Comparison of ENCODE assay signal across 24 cellular contexts in the genomic region with DNA sequence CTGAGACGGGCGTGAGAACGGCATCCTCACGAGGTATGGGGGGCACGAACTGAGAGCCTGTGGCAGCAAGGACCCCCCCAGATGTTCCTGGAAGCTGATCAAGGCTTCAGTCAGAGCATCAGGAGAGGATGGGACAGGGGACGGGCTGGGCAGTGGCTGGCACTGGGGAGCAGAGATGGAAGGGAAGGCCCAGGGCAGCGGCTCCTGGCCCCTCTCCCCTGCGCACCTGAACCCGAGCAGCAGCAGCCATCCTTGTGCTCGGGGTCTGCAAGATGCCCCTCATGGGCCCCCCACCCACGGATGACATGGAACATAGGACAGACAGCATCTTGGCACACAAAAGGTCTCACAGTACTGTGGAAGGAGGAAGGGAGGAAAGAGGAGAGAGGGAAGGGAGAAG.
"Had no signal": no experiment of that assay in that cellular context is flagged by ENCODE, and none has a peak within 500 bp of the region (broad histone marks: within the 10 kb centered on the region; RNA-seq: fewer than 3 reads in every experiment).

No MANE protein-coding gene starts in this region.

- H3K4me1 Mint-ChIP-seq: activated CD4-positive, alpha-beta memory T cell treated with anti-CD3 and anti-CD28 coated beads, Interleukin-2, amount 10 ng/mL, durations not matched to agents 7 days and 5 days; activated CD4-positive, alpha-beta T cell treated with anti-CD3 and anti-CD28 coated beads, Interleukin-2, amount 10 ng/mL, durations not matched to agents 24 days and 14 days; activated naive CD4-positive, alpha-beta T cell treated with anti-CD3 and anti-CD28 coated beads, Interleukin-2, amount 10 ng/mL, durations not matched to agents 7 days and 5 days; activated naive CD8-positive, alpha-beta T cell treated with anti-CD3 and anti-CD28 coated beads, Interleukin-2, amount 50 U/mL, for 24 hours; brain; immature natural killer cell; nephron; stimulated activated naive CD8-positive, alpha-beta T cell treated with anti-CD3 and anti-CD28 coated beads, Interleukin-15, amount 100 ng/mL, for 72 hours had no signal

- H3K27ac ChIP-seq: transverse colon, uterus, VCaP had no signal

- H3K4me3 ChIP-seq: lung, transverse colon, uterus had no signal

- ATAC-seq: activated CD4-positive, CD25-positive, alpha-beta regulatory T cell treated with anti-CD3 and anti-CD28 coated beads, Interleukin-2, amount 50 U/mL, for 24 hours; activated naive CD8-positive, alpha-beta T cell treated with anti-CD3 and anti-CD28 coated beads, Interleukin-2, amount 50 U/mL, for 24 hours; left lobe of liver; stimulated activated naive CD8-positive, alpha-beta T cell treated with anti-CD3 and anti-CD28 coated beads, Interleukin-15, amount 100 ng/mL, for 72 hours had no signal

- H3K9me3 ChIP-seq: transverse colon, uterus had no signal

- H3K4me3 Mint-ChIP-seq: activated CD4-positive, alpha-beta memory T cell treated with anti-CD3 and anti-CD28 coated beads, Interleukin-2, amount 10 ng/mL, durations not matched to agents 7 days and 5 days; activated CD4-positive, alpha-beta T cell treated with anti-CD3 and anti-CD28 coated beads, Interleukin-2, amount 10 ng/mL, durations not matched to agents 24 days and 14 days; activated naive CD4-positive, alpha-beta T cell treated with anti-CD3 and anti-CD28 coated beads, Interleukin-2, amount 10 ng/mL, durations not matched to agents 7 days and 5 days; activated naive CD8-positive, alpha-beta T cell treated with anti-CD3 and anti-CD28 coated beads, Interleukin-2, amount 50 U/mL, for 24 hours; activated T-cell treated with anti-CD3 and anti-CD28 coated beads, Interleukin-2, amount 50 U/mL, for 72 hours; brain; dendritic cell treated with granulocyte-macrophage colony-stimulating factor and Interleukin-4, amounts not matched to agents 40 ng/mL and 50 ng/mL, for 4 days; immature natural killer cell; nephron; stimulated activated naive CD8-positive, alpha-beta T cell treated with anti-CD3 and anti-CD28 coated beads, Interleukin-15, amount 100 ng/mL, for 72 hours had no signal

- H3K9me3 Mint-ChIP-seq: activated CD4-positive, alpha-beta memory T cell treated with anti-CD3 and anti-CD28 coated beads, Interleukin-2, amount 10 ng/mL, durations not matched to agents 7 days and 5 days; activated CD4-positive, alpha-beta T cell treated with anti-CD3 and anti-CD28 coated beads, Interleukin-2, amount 10 ng/mL, durations not matched to agents 24 days and 14 days; activated naive CD4-positive, alpha-beta T cell treated with anti-CD3 and anti-CD28 coated beads, Interleukin-2, amount 10 ng/mL, durations not matched to agents 7 days and 5 days; activated naive CD8-positive, alpha-beta T cell treated with anti-CD3 and anti-CD28 coated beads, Interleukin-2, amount 50 U/mL, for 24 hours; activated T-cell treated with anti-CD3 and anti-CD28 coated beads, Interleukin-2, amount 50 U/mL, for 72 hours; brain; dendritic cell treated with granulocyte-macrophage colony-stimulating factor and Interleukin-4, amounts not matched to agents 40 ng/mL and 50 ng/mL, for 4 days; nephron; stimulated activated naive CD8-positive, alpha-beta T cell treated with anti-CD3 and anti-CD28 coated beads, Interleukin-15, amount 100 ng/mL, for 72 hours had no signal

- H3K4me1 ChIP-seq: transverse colon, uterus had no signal

- H3K27ac Mint-ChIP-seq: activated CD4-positive, alpha-beta memory T cell treated with anti-CD3 and anti-CD28 coated beads, Interleukin-2, amount 10 ng/mL, durations not matched to agents 7 days and 5 days; activated CD4-positive, alpha-beta T cell treated with anti-CD3 and anti-CD28 coated beads, Interleukin-2, amount 10 ng/mL, durations not matched to agents 24 days and 14 days; activated naive CD4-positive, alpha-beta T cell treated with anti-CD3 and anti-CD28 coated beads, Interleukin-2, amount 10 ng/mL, durations not matched to agents 7 days and 5 days; activated naive CD8-positive, alpha-beta T cell treated with anti-CD3 and anti-CD28 coated beads, Interleukin-2, amount 50 U/mL, for 24 hours; dendritic cell treated with granulocyte-macrophage colony-stimulating factor and Interleukin-4, amounts not matched to agents 40 ng/mL and 50 ng/mL, for 4 days had no signal

- DNase-seq: activated CD4-positive, alpha-beta memory T cell treated with anti-CD3 and anti-CD28 coated beads, Interleukin-2, amount 10 ng/mL, durations not matched to agents 7 days and 5 days; activated CD4-positive, alpha-beta T cell treated with anti-CD3 and anti-CD28 coated beads, Interleukin-2, amount 10 ng/mL, durations not matched to agents 24 days and 14 days; activated effector memory CD4-positive, alpha-beta T cell treated with Interleukin-2 at 50 U/mL for 16 hours; activated naive CD4-positive, alpha-beta T cell treated with anti-CD3 and anti-CD28 coated beads, Interleukin-2, amount 10 ng/mL, durations not matched to agents 7 days and 5 days; activated naive CD8-positive, alpha-beta T cell treated with anti-CD3 and anti-CD28 coated beads, Interleukin-2, amount 50 U/mL, for 24 hours; activated T-cell treated with anti-CD3 and anti-CD28 coated beads, Interleukin-2, amount 50 U/mL, for 72 hours; anterior cingulate cortex; effector CD4-positive, alpha-beta T cell; erythroblast; foreskin fibroblast; immature natural killer cell; midbrain; occipital lobe; stimulated activated CD4-positive, alpha-beta T cell treated with anti-CD3 and anti-CD28 coated beads, Interleukin-4, amount 100 ng/mL, for 24 hours; stimulated activated naive CD8-positive, alpha-beta T cell treated with anti-CD3 and anti-CD28 coated beads, Interleukin-15, amount 100 ng/mL, for 72 hours; transverse colon; uterus had no signal

- H3K27me3 Mint-ChIP-seq: activated CD4-positive, alpha-beta memory T cell treated with anti-CD3 and anti-CD28 coated beads, Interleukin-2, amount 10 ng/mL, durations not matched to agents 7 days and 5 days; activated CD4-positive, alpha-beta T cell treated with anti-CD3 and anti-CD28 coated beads, Interleukin-2, amount 10 ng/mL, durations not matched to agents 24 days and 14 days; activated naive CD4-positive, alpha-beta T cell treated with anti-CD3 and anti-CD28 coated beads, Interleukin-2, amount 10 ng/mL, durations not matched to agents 7 days and 5 days; activated naive CD8-positive, alpha-beta T cell treated with anti-CD3 and anti-CD28 coated beads, Interleukin-2, amount 50 U/mL, for 24 hours; dendritic cell treated with granulocyte-macrophage colony-stimulating factor and Interleukin-4, amounts not matched to agents 40 ng/mL and 50 ng/mL, for 4 days; stimulated activated naive CD8-positive, alpha-beta T cell treated with anti-CD3 and anti-CD28 coated beads, Interleukin-15, amount 100 ng/mL, for 72 hours had no signal

- H3K36me3 ChIP-seq: uterus had no signal

- H3K27me3 ChIP-seq: transverse colon, uterus had no signal
